20 cellular contexts compared by ENCODE assay signal in genomic region chr10:50527438-50528043, GRCh38.
A peak's percentile ranks its signal among the peaks of the same experiment; 100 is the strongest.
DNase-seq lines count a peak whose midpoint lies in the region; ATAC-seq, FAIRE-seq and TF ChIP-seq lines count a peak whose summit lies in the region.
"Had no signal": no experiment of that assay in that cellular context is flagged by ENCODE, and none has a peak within 500 bp of the region (broad histone marks: within the 10 kb centered on the region; RNA-seq: fewer than 3 reads in every experiment).

No MANE protein-coding gene starts in this region.

- no peaks in the 10 kb centered on the region for H3K27me3 Mint-ChIP-seq in CD4-positive, alpha-beta T cell
- H3K27me3 Mint-ChIP-seq in activated CD8-positive, alpha-beta T cell treated with anti-CD3 and anti-CD28 coated beads for 36 hours, result no peaks in the 10 kb centered on the region

- no peak overlapping the region for H3K27ac ChIP-seq in CD4-positive, alpha-beta T cell (ENCODE audit: low read depth, low read length)
- H3K27ac ChIP-seq in right cardiac atrium (ENCODE audit: low read length), result no peak overlapping the region
- H3K27ac ChIP-seq: brain microvascular endothelial cell, epithelial cell of prostate, thoracic aorta had no signal

- H3K9me3 ChIP-seq in CD4-positive, alpha-beta T cell (ENCODE audit: control insufficient read depth, low read length), result no peaks in the 10 kb centered on the region
- H3K9me3 ChIP-seq in right cardiac atrium (ENCODE audit: control insufficient read depth, low read length), result no peaks in the 10 kb centered on the region
- H3K9me3 ChIP-seq: thoracic aorta had no signal

- TF ChIP-seq CTCF in CD4-positive, alpha-beta T cell (IDR thresholded peaks at IDR 0.05), result no peak
- no peak for TF ChIP-seq CTCF in activated CD8-positive, alpha-beta T cell treated with anti-CD3 and anti-CD28 coated beads for 36 hours (IDR thresholded peaks at IDR 0.05)
- TF ChIP-seq CTCF in lower leg skin (IDR thresholded peaks at IDR 0.05), result no peak

- ATAC-seq in CD4-positive, alpha-beta T cell (ENCODE audit: poor library complexity), result peak; percentile 21
- peak; percentile 88 for ATAC-seq in activated CD8-positive, alpha-beta T cell treated with anti-CD3 and anti-CD28 coated beads for 36 hours
- ATAC-seq in right cardiac atrium, result peak; percentile 84 to 85

- H3K27me3 ChIP-seq in CD4-positive, alpha-beta T cell (ENCODE audit: control insufficient read depth, insufficient read depth, low read length), result no peaks in the 10 kb centered on the region
- no peaks in the 10 kb centered on the region for H3K27me3 ChIP-seq in right cardiac atrium (ENCODE audit: control insufficient read depth, insufficient read depth)
- H3K27me3 ChIP-seq: brain microvascular endothelial cell had no signal

- H3K4me1 ChIP-seq in right cardiac atrium (ENCODE audit: control insufficient read depth, insufficient read depth, low read length), result peaks cover 2% of the 10 kb centered on the region

- no peak overlapping the region for H3K4me3 ChIP-seq in right cardiac atrium (ENCODE audit: low read length)
- H3K4me3 ChIP-seq in lower leg skin (ENCODE audit: low read depth, poor library complexity, severe bottlenecking), result no peak overlapping the region
- H3K4me3 ChIP-seq: lung, smooth muscle cell, thoracic aorta had no signal

- FAIRE-seq in GM12892 (lab: Jason Lieb, UNC), result peak; percentile 84
- FAIRE-seq in frontal cortex (lab: Jason Lieb, UNC), result no peak

- H3K4me1 Mint-ChIP-seq in CD4-positive, alpha-beta T cell (ENCODE audit: low read depth), result peaks cover 55% of the 10 kb centered on the region
- H3K4me1 Mint-ChIP-seq in activated CD8-positive, alpha-beta T cell treated with anti-CD3 and anti-CD28 coated beads for 36 hours (ENCODE audit: low read depth), result peaks cover 32% of the 10 kb centered on the region

- H3K36me3 Mint-ChIP-seq in CD4-positive, alpha-beta T cell (ENCODE audit: low read depth), result peaks cover 5% of the 10 kb centered on the region
- H3K36me3 Mint-ChIP-seq in activated CD8-positive, alpha-beta T cell treated with anti-CD3 and anti-CD28 coated beads for 36 hours (ENCODE audit: low read depth), result peaks cover 11% of the 10 kb centered on the region

- DNase-seq in CD4-positive, alpha-beta T cell, result no peak
- DNase-seq in GM12892 (ENCODE audit: insufficient read length) (no peak), right cardiac atrium (no peak), frontal cortex (ENCODE audit: low spot score in 2 of 2) (no peak), NCI-H1694 (lab: John Stamatoyannopoulos, UW) (no peak), lower leg skin (ENCODE audit: low spot score in 2 of 2) (no peak)
- DNase-seq in activated CD8-positive, alpha-beta T cell treated with anti-CD3 and anti-CD28 coated beads for 36 hours, result peak; percentile 24
- DNase-seq in stimulated activated CD8-positive, alpha-beta memory T cell treated with anti-CD3 and anti-CD28 coated beads, Interleukin-4, amount 100 ng/mL, for 48 hours, result no peak
- DNase-seq: activated CD4-positive, CD25-positive, alpha-beta regulatory T cell treated with anti-CD3 and anti-CD28 coated beads, Interleukin-2, amount 50 U/mL, for 72 hours; activated naive CD4-positive, alpha-beta T cell treated with Interleukin-2 at 50 U/mL for 16 hours; AML-193; brain microvascular endothelial cell; dermis blood vessel endothelial cell; KBM-7; NCI-H2081; NCI-H526 had no signal

- POLR2A ChIA-PET in CD4-positive, alpha-beta T cell (lab: Charles Lee), result no interaction called here
- POLR2A ChIA-PET in activated CD8-positive, alpha-beta T cell treated with anti-CD3 and anti-CD28 coated beads for 36 hours (lab: Charles Lee), result no interaction called here

- no peak overlapping the region for H3K4me3 Mint-ChIP-seq in CD4-positive, alpha-beta T cell
- H3K4me3 Mint-ChIP-seq in activated CD8-positive, alpha-beta T cell treated with anti-CD3 and anti-CD28 coated beads for 36 hours, result no peak overlapping the region

- intact Hi-C loops in CD4-positive, alpha-beta T cell (cut with DNase I, micrococcal nuclease), result no loop called here
- intact Hi-C loops in activated CD8-positive, alpha-beta T cell treated with anti-CD3 and anti-CD28 coated beads for 36 hours (cut with micrococcal nuclease), result no loop called here
- intact Hi-C loops in right cardiac atrium (cut with DNase I) (no loop called here), lower leg skin (cut with DNase I; ENCODE audit: low total_unique reads) (no loop called here)

- CTCF ChIA-PET in CD4-positive, alpha-beta T cell (lab: Charles Lee), result no interaction called here
- CTCF ChIA-PET in activated CD8-positive, alpha-beta T cell treated with anti-CD3 and anti-CD28 coated beads for 36 hours (lab: Charles Lee), result interaction anchor here (1.1 kb wide), 1 partner anchor 17 kb away, joined by 3 read pairs; no protein-coding TSS in a partner anchor

- H3K9me3 Mint-ChIP-seq in CD4-positive, alpha-beta T cell, result no peaks in the 10 kb centered on the region
- H3K9me3 Mint-ChIP-seq in activated CD8-positive, alpha-beta T cell treated with anti-CD3 and anti-CD28 coated beads for 36 hours, result no peaks in the 10 kb centered on the region

- 46% methylated on average over 7 of the region's 7 CpGs for WGBS in right cardiac atrium
- WGBS in lower leg skin, 2 donors, result 67 to 70% methylated on average over 7 of the region's 7 CpGs

- H3K27ac Mint-ChIP-seq in CD4-positive, alpha-beta T cell, result no peak overlapping the region
- peak overlapping the region; percentile 18 for H3K27ac Mint-ChIP-seq in activated CD8-positive, alpha-beta T cell treated with anti-CD3 and anti-CD28 coated beads for 36 hours

- TF ChIP-seq POLR2A in GM12892 (IDR thresholded peaks at IDR 0.05; ENCODE audit: low read depth, low read length) (no peak), lower leg skin (IDR thresholded peaks at IDR 0.05) (no peak)

Comparison
In these comparisons a context has a peak if more than half of its experiments do, and no peak if none do; other contexts are left out.
1. ATAC-seq: peak in every context shown above with its lines; median percentile 88 in activated CD8-positive, alpha-beta T cell treated with anti-CD3 and anti-CD28 coated beads for 36 hours; 84 in right cardiac atrium; 21 in CD4-positive, alpha-beta T cell.